Comparison of ENCODE assay signal across 13 cellular contexts in genomic region chr2:42327125-42327524, GRCh38. TPM values are rescaled to one million over a fixed set of nuclear protein-coding genes. Genes with fewer than 3 reads are reported as not detected.
DNase-seq lines count a peak whose midpoint lies in the region; ATAC-seq and TF ChIP-seq lines count a peak whose summit lies in the region.
"Had no signal": no experiment of that assay in that cellular context is flagged by ENCODE, and none has a peak within 500 bp of the region (broad histone marks: within the 10 kb centered on the region; RNA-seq: fewer than 3 reads in every experiment).

No MANE protein-coding gene starts in this region.

- H3K27ac ChIP-seq in RWPE2 (ENCODE audit: poor library complexity, severe bottlenecking) (no peak overlapping the region), mesenchymal stem cell (ENCODE audit: low read length, poor library complexity, severe bottlenecking) (no peak overlapping the region)
- H3K27ac ChIP-seq: spleen had no signal

- no peak overlapping the region for H3K14ac ChIP-seq in mesenchymal stem cell (ENCODE audit: low read length in 2 of 2)

- no peak overlapping the region for H3K9ac ChIP-seq in mesenchymal stem cell (ENCODE audit: low read length)

- H3K27me3 Mint-ChIP-seq in immature natural killer cell (ENCODE audit: low read depth in 3 of 3) = no peaks in the 10 kb centered on the region

- H3K9me3 ChIP-seq in RWPE2 (ENCODE audit: severe bottlenecking) (no peaks in the 10 kb centered on the region), mesenchymal stem cell (ENCODE audit: control insufficient read depth, low read length) (no peaks in the 10 kb centered on the region)
- H3K9me3 ChIP-seq: spleen had no signal

- no peak overlapping the region for H2BK5ac ChIP-seq in mesenchymal stem cell (ENCODE audit: low read depth, low read length, poor library complexity, severe bottlenecking)

- peak overlapping the region in 3 of 6 donors; percentile 19 to 55 (median 44) for H3K27ac Mint-ChIP-seq in immature natural killer cell

- no peak overlapping the region for H3K4ac ChIP-seq in mesenchymal stem cell (ENCODE audit: low read depth in 1 of 2, low read length in 2 of 2)

- H3K79me1 ChIP-seq in mesenchymal stem cell (replicated peaks; ENCODE audit: low read length, poor library complexity, severe bottlenecking) = peaks cover 9% of the 10 kb centered on the region

- no peak overlapping the region for H3K23ac ChIP-seq in mesenchymal stem cell (ENCODE audit: low read length in 2 of 2)

- H3K4me3 ChIP-seq in RWPE2 (ENCODE audit: severe bottlenecking) = no peak overlapping the region
- no peak overlapping the region for H3K4me3 ChIP-seq in mesenchymal stem cell (ENCODE audit: insufficient read depth in 1 of 2, low read depth in 1 of 2, low read length in 2 of 2)
- H3K4me3 ChIP-seq: spleen had no signal

- H3K9me3 Mint-ChIP-seq in immature natural killer cell = no peaks in the 10 kb centered on the region

- no peak overlapping the region for H3K4me3 Mint-ChIP-seq in immature natural killer cell

- H2AFZ ChIP-seq in mesenchymal stem cell (ENCODE audit: low read depth, low read length) = no peak overlapping the region

- H3K4me1 ChIP-seq in RWPE2 (ENCODE audit: insufficient read depth, poor library complexity, severe bottlenecking) (peaks cover 2% of the 10 kb centered on the region), mesenchymal stem cell (ENCODE audit: control insufficient read depth, insufficient read depth, low read depth, low read length) (no peaks in the 10 kb centered on the region)

- H2BK12ac ChIP-seq in mesenchymal stem cell (ENCODE audit: low read length in 2 of 2) = no peak overlapping the region

- no peak overlapping the region for H4K91ac ChIP-seq in mesenchymal stem cell (ENCODE audit: low read length)

- H2BK15ac ChIP-seq in mesenchymal stem cell (ENCODE audit: low read depth, poor library complexity, severe bottlenecking) = no peak overlapping the region

- H3K27me3 ChIP-seq in RWPE2 (ENCODE audit: insufficient read depth, poor library complexity, severe bottlenecking) (no peaks in the 10 kb centered on the region), mesenchymal stem cell (ENCODE audit: control insufficient read depth in 1 of 2, insufficient read depth in 1 of 2, low read length in 2 of 2) (no peaks in the 10 kb centered on the region)
- H3K27me3 ChIP-seq: spleen had no signal

- H3K36me3 ChIP-seq in RWPE2 (ENCODE audit: low read depth) (peaks cover 42% of the 10 kb centered on the region), mesenchymal stem cell (ENCODE audit: control insufficient read depth in 1 of 2, insufficient read depth in 2 of 2, low read depth in 1 of 2, low read length in 2 of 2) (peaks cover 4 to 51% of the 10 kb centered on the region in 2 experiments)

- 90% methylated on average over 4 of the region's 4 CpGs for WGBS in mesenchymal stem cell

- no peak overlapping the region for H2AK5ac ChIP-seq in mesenchymal stem cell (ENCODE audit: low read length, severe bottlenecking)

- no peak overlapping the region for H2BK120ac ChIP-seq in mesenchymal stem cell (ENCODE audit: low read depth, low read length)

- no peak overlapping the region for H3K18ac ChIP-seq in mesenchymal stem cell (ENCODE audit: low read depth in 1 of 2, low read length in 2 of 2)

- ATAC-seq in HG02973 (IDR thresholded peaks at IDR 0.05; ENCODE audit: unreplicated experiment) = peak; percentile 67
- peak; percentile 70 for ATAC-seq in RWPE2 (ENCODE audit: low read depth)
- ATAC-seq in HG03025 (IDR thresholded peaks at IDR 0.05; ENCODE audit: low FRiP score, unreplicated experiment) = no peak

- DNase-seq in SIG-M5 treated with dmso at 0.1 percent for 504 hours (lab: John Stamatoyannopoulos, UW; ENCODE audit: unreplicated experiment) = peak; percentile 8
- DNase-seq in SIG-M5 (lab: John Stamatoyannopoulos, UW) = no peak
- no peak for DNase-seq in RWPE2 (ENCODE audit: low spot score)
- DNase-seq in mesenchymal stem cell = peak; percentile 14
- DNase-seq in immature natural killer cell = no peak
- no peak for DNase-seq in GM20000 (ENCODE audit: low spot score)
- DNase-seq: dermis blood vessel endothelial cell, GOT3, head of caudate nucleus, NCI-H446 treated with DMSO at 0.1 percent for 48 hours, spleen had no signal

- no peak overlapping the region for H4K8ac ChIP-seq in mesenchymal stem cell (ENCODE audit: low read length)

- peaks cover 0 to 4% of the 10 kb centered on the region in 2 donors for H3K4me1 Mint-ChIP-seq in immature natural killer cell

- TF ChIP-seq CTCF in RWPE2 (IDR thresholded peaks at IDR 0.05; ENCODE audit: poor library complexity, severe bottlenecking) = no peak
- no peak for TF ChIP-seq CTCF in GM20000 (IDR thresholded peaks at IDR 0.05; ENCODE audit: extremely low read depth, missing control alignments)

- peaks cover 0 to 14% (median 3%) of the 10 kb centered on the region in 3 donors for H3K36me3 Mint-ChIP-seq in immature natural killer cell

- H3K4me2 ChIP-seq in mesenchymal stem cell (ENCODE audit: low read length, poor library complexity, severe bottlenecking) = no peak overlapping the region

RNA-seq across cellular contexts. Expression of gene COX7A2L, which starts 33.9 kb away (rescaled TPM):
- polyA plus RNA-seq in mesenchymal stem cell (2013, experiment 1 of 2) = 115 TPM
- 115 TPM for polyA plus RNA-seq in mesenchymal stem cell (2013, experiment 2 of 2)
- polyA plus RNA-seq in immature natural killer cell = 100 to 1,000 TPM; 172 to 205 (median 202) TPM

Comparison
In these comparisons a context has a peak if more than half of its experiments do, and no peak if none do; other contexts are left out.
1. DNase-seq: peak in SIG-M5 treated with dmso at 0.1 percent for 504 hours (single experiment) and mesenchymal stem cell (single experiment); none in SIG-M5 (single experiment), RWPE2 (single experiment), immature natural killer cell (0 of 3) and GM20000 (single experiment).